Comparison of ENCODE assay signal across 34 cellular contexts in the genomic region with DNA sequence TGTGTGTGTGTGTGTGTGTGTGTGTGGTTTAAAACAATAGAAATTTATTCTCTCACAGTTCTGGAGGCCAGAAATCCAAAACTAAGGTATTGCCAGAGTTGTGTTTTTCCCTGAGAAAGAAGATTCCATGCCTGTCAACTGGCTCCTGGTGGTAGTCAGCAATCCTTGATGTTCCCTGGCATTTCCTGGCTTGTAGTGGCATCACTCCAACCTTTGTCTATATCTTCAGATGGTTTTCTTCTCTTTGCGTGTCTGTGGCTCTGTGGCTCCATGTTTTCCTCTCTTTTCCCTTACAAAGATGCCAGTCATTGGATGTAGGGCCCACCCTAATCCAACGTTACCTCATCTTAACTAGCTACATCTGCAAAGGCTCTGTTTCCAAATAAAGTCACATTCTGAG. TPM values are rescaled to one million over a fixed set of nuclear protein-coding genes. Genes with fewer than 3 reads are reported as not detected.
"Had no signal": no experiment of that assay in that cellular context is flagged by ENCODE, and none has a peak within 500 bp of the region (broad histone marks: within the 10 kb centered on the region; RNA-seq: fewer than 3 reads in every experiment).

No MANE protein-coding gene starts in this region.

- H3K4me2 ChIP-seq: hepatocyte, neural progenitor cell, smooth muscle cell had no signal

- H3K27me3 ChIP-seq: brain microvascular endothelial cell, neural progenitor cell, right atrium auricular region, thyroid gland, upper lobe of left lung, vagina had no signal

- H2AFZ ChIP-seq: hepatocyte, neural progenitor cell had no signal

- H3K4me3 Mint-ChIP-seq: activated CD4-positive, alpha-beta memory T cell treated with anti-CD3 and anti-CD28 coated beads, Interleukin-2, amount 10 ng/mL, durations not matched to agents 7 days and 5 days; activated CD4-positive, alpha-beta T cell treated with anti-CD3 and anti-CD28 coated beads, Interleukin-2, amount 10 ng/mL, durations not matched to agents 7 days and 5 days; activated naive CD4-positive, alpha-beta T cell treated with anti-CD3 and anti-CD28 coated beads, Interleukin-2, amount 10 ng/mL, durations not matched to agents 7 days and 5 days; activated naive CD8-positive, alpha-beta T cell treated with anti-CD3 and anti-CD28 coated beads, Interleukin-2, amount 10 ng/mL, durations not matched to agents 7 days and 5 days; activated T-cell treated with anti-CD3 and anti-CD28 coated beads, Interleukin-2, amount 50 U/mL, for 24 hours; dendritic cell treated with granulocyte-macrophage colony-stimulating factor and Interleukin-4, amounts not matched to agents 40 ng/mL and 50 ng/mL, for 4 days; memory B cell; naive thymus-derived CD8-positive, alpha-beta T cell; neural progenitor cell; stimulated activated naive B cell treated with anti-CD40 and anti-IgM and Interleukin-4, amounts not matched to agents 10 μg/mL and 1 μg/mL and 100 μg/mL, for 72 hours; T-helper 17 cell; WTC11 had no signal

- H3K36me3 ChIP-seq: brain microvascular endothelial cell, esophagus muscularis mucosa, gastroesophageal sphincter, neural progenitor cell, right atrium auricular region, stomach, thyroid gland, upper lobe of left lung, vagina had no signal

- H3K4me3 ChIP-seq: esophagus muscularis mucosa, gastroesophageal sphincter, hepatocyte, neural progenitor cell, right atrium auricular region, smooth muscle cell, stomach, thyroid gland, upper lobe of left lung, vagina had no signal

- H3K79me2 ChIP-seq: hepatocyte had no signal

- H3K27ac Mint-ChIP-seq: activated CD4-positive, alpha-beta memory T cell treated with anti-CD3 and anti-CD28 coated beads, Interleukin-2, amount 10 ng/mL, durations not matched to agents 7 days and 5 days; activated CD4-positive, alpha-beta T cell treated with anti-CD3 and anti-CD28 coated beads, Interleukin-2, amount 10 ng/mL, durations not matched to agents 7 days and 5 days; activated naive CD4-positive, alpha-beta T cell treated with anti-CD3 and anti-CD28 coated beads, Interleukin-2, amount 10 ng/mL, durations not matched to agents 7 days and 5 days; activated naive CD8-positive, alpha-beta T cell treated with anti-CD3 and anti-CD28 coated beads, Interleukin-2, amount 10 ng/mL, durations not matched to agents 7 days and 5 days; activated T-cell treated with anti-CD3 and anti-CD28 coated beads, Interleukin-2, amount 50 U/mL, for 24 hours; dendritic cell treated with granulocyte-macrophage colony-stimulating factor and Interleukin-4, amounts not matched to agents 40 ng/mL and 50 ng/mL, for 4 days; memory B cell; naive thymus-derived CD8-positive, alpha-beta T cell; neural progenitor cell; stimulated activated naive B cell treated with anti-CD40 and anti-IgM and Interleukin-4, amounts not matched to agents 10 μg/mL and 1 μg/mL and 100 μg/mL, for 72 hours; T-helper 17 cell; WTC11 had no signal

- H3K9me3 ChIP-seq: esophagus muscularis mucosa, gastroesophageal sphincter, right atrium auricular region, stomach, thyroid gland, upper lobe of left lung, vagina had no signal

- H3K27ac ChIP-seq: brain microvascular endothelial cell, esophagus muscularis mucosa, gastroesophageal sphincter, hepatocyte, neural progenitor cell, right atrium auricular region, stomach, thyroid gland, upper lobe of left lung, vagina had no signal

- H3K9me3 Mint-ChIP-seq: activated CD4-positive, alpha-beta memory T cell treated with anti-CD3 and anti-CD28 coated beads, Interleukin-2, amount 10 ng/mL, durations not matched to agents 7 days and 5 days; activated CD4-positive, alpha-beta T cell treated with anti-CD3 and anti-CD28 coated beads, Interleukin-2, amount 10 ng/mL, durations not matched to agents 7 days and 5 days; activated naive CD4-positive, alpha-beta T cell treated with anti-CD3 and anti-CD28 coated beads, Interleukin-2, amount 10 ng/mL, durations not matched to agents 7 days and 5 days; activated naive CD8-positive, alpha-beta T cell treated with anti-CD3 and anti-CD28 coated beads, Interleukin-2, amount 10 ng/mL, durations not matched to agents 7 days and 5 days; activated T-cell treated with anti-CD3 and anti-CD28 coated beads, Interleukin-2, amount 50 U/mL, for 24 hours; memory B cell; naive thymus-derived CD8-positive, alpha-beta T cell; stimulated activated naive B cell treated with anti-CD40 and anti-IgM and Interleukin-4, amounts not matched to agents 10 μg/mL and 1 μg/mL and 100 μg/mL, for 72 hours had no signal

- H3K4me1 ChIP-seq: esophagus muscularis mucosa, gastroesophageal sphincter, stomach had no signal

- H3K36me3 Mint-ChIP-seq: activated naive CD4-positive, alpha-beta T cell treated with anti-CD3 and anti-CD28 coated beads, Interleukin-2, amount 10 ng/mL, durations not matched to agents 7 days and 5 days; activated naive CD8-positive, alpha-beta T cell treated with anti-CD3 and anti-CD28 coated beads, Interleukin-2, amount 10 ng/mL, durations not matched to agents 7 days and 5 days; memory B cell; neural progenitor cell; stimulated activated naive B cell treated with anti-CD40 and anti-IgM and Interleukin-4, amounts not matched to agents 10 μg/mL and 1 μg/mL and 100 μg/mL, for 72 hours; WTC11 had no signal

- ATAC-seq: gastroesophageal sphincter; left colon; naive thymus-derived CD8-positive, alpha-beta T cell; stimulated activated naive B cell treated with anti-CD40 and anti-IgM and Interleukin-4, amounts not matched to agents 10 μg/mL and 1 μg/mL and 100 μg/mL, for 72 hours; T-helper 17 cell; WTC11 had no signal

- DNase-seq: activated CD4-positive, alpha-beta memory T cell treated with anti-CD3 and anti-CD28 coated beads, Interleukin-2, amount 10 ng/mL, durations not matched to agents 7 days and 5 days; activated CD4-positive, alpha-beta T cell treated with anti-CD3 and anti-CD28 coated beads for 1 hour; activated CD4-positive, alpha-beta T cell treated with anti-CD3 and anti-CD28 coated beads, Interleukin-2, amount 10 ng/mL, durations not matched to agents 7 days and 5 days; activated CD8-positive, alpha-beta memory T cell treated with anti-CD3 and anti-CD28 coated beads, Interleukin-2, amount 50 U/mL, for 48 hours; activated gamma-delta T cell; activated naive CD4-positive, alpha-beta T cell treated with anti-CD3 and anti-CD28 coated beads, Interleukin-2, amount 10 ng/mL, durations not matched to agents 7 days and 5 days; activated naive CD8-positive, alpha-beta T cell treated with anti-CD3 and anti-CD28 coated beads, Interleukin-2, amount 10 ng/mL, durations not matched to agents 7 days and 5 days; activated T-cell treated with anti-CD3 and anti-CD28 coated beads, Interleukin-2, amount 50 U/mL, for 24 hours; amniotic stem cell; brain microvascular endothelial cell; caudate nucleus; kidney; left colon; midbrain; naive thymus-derived CD8-positive, alpha-beta T cell; occipital lobe; stimulated activated CD4-positive, alpha-beta T cell treated with anti-CD3 and anti-CD28 coated beads, Interleukin-2, amount 100 ng/mL, for 24 hours; stimulated activated naive B cell treated with anti-CD40 and anti-IgM and Interleukin-4, amounts not matched to agents 10 μg/mL and 1 μg/mL and 100 μg/mL, for 72 hours; stomach; T-helper 17 cell; thyroid gland; upper lobe of left lung had no signal

- H3K9ac ChIP-seq: neural progenitor cell had no signal

- H3K4me1 Mint-ChIP-seq: activated naive CD4-positive, alpha-beta T cell treated with anti-CD3 and anti-CD28 coated beads, Interleukin-2, amount 10 ng/mL, durations not matched to agents 7 days and 5 days had no signal

RNA-seq across cellular contexts. Expression of gene SLC14A1, which starts 41.8 kb away (rescaled TPM):
- total RNA-seq: astrocyte, pulmonary artery endothelial cell, WTC11 had no signal

RNA-seq across cellular contexts. Expression of gene SIGLEC15, which starts 59.7 kb away (rescaled TPM):
- total RNA-seq: activated CD4-positive, alpha-beta memory T cell treated with anti-CD3 and anti-CD28 coated beads, Interleukin-2, amount 10 ng/mL, durations not matched to agents 7 days and 5 days; activated CD4-positive, alpha-beta T cell treated with anti-CD3 and anti-CD28 coated beads, Interleukin-2, amount 10 ng/mL, durations not matched to agents 7 days and 5 days; activated naive CD8-positive, alpha-beta T cell treated with anti-CD3 and anti-CD28 coated beads, Interleukin-2, amount 10 ng/mL, durations not matched to agents 7 days and 5 days; naive thymus-derived CD8-positive, alpha-beta T cell; occipital lobe; T-helper 17 cell; vagina; WTC11 had no signal
- polyA plus RNA-seq: naive thymus-derived CD8-positive, alpha-beta T cell had no signal
